Comparison of ENCODE assay signal across 1 cellular context in genomic region chr5:7464182-7464581, GRCh38.
TF ChIP-seq lines count a peak whose summit lies in the region.

No MANE protein-coding gene starts in this region.

TF ChIP-seq in K562, 482 proteins besides CTCF, POLR2A, EP300 and RAD21 (continued from another document):
- TF ChIP-seq NFE2 (IDR thresholded peaks at IDR 0.05; ENCODE audit: low read depth) = no peak
